Comparison of ENCODE assay signal across 15 cellular contexts in genomic region chr4:121472937-121473721, GRCh38.
DNase-seq lines count a peak whose midpoint lies in the region; ATAC-seq and TF ChIP-seq lines count a peak whose summit lies in the region.
"Had no signal": no experiment of that assay in that cellular context is flagged by ENCODE, and none has a peak within 500 bp of the region (broad histone marks: within the 10 kb centered on the region; RNA-seq: fewer than 3 reads in every experiment).

No MANE protein-coding gene starts in this region.

- H3K9me3 ChIP-seq in trophoblast cell (ENCODE audit: insufficient read depth, low read depth, low read length) (no peaks in the 10 kb centered on the region), gastrocnemius medialis (no peaks in the 10 kb centered on the region)
- H3K9me3 ChIP-seq: vagina had no signal

- H3K4me2 ChIP-seq in trophoblast cell (ENCODE audit: low read length): no peak overlapping the region

- H3K4me1 ChIP-seq in trophoblast cell (ENCODE audit: control insufficient read depth in 1 of 2, insufficient read depth in 2 of 2, low read length in 2 of 2) (no peaks in the 10 kb centered on the region), gastrocnemius medialis (no peaks in the 10 kb centered on the region)
- H3K4me1 ChIP-seq: vagina had no signal

- H2BK12ac ChIP-seq in trophoblast cell (ENCODE audit: low read length): no peak overlapping the region

- peaks cover 2% of the 10 kb centered on the region for H3K36me3 Mint-ChIP-seq in activated CD4-positive, alpha-beta memory T cell treated with anti-CD3 and anti-CD28 coated beads for 36 hours
- H3K36me3 Mint-ChIP-seq: activated naive CD8-positive, alpha-beta T cell had no signal

- H4K8ac ChIP-seq in trophoblast cell (ENCODE audit: low read depth, low read length): no peak overlapping the region

- peaks cover 2% of the 10 kb centered on the region for H3K27me3 Mint-ChIP-seq in activated CD4-positive, alpha-beta memory T cell treated with anti-CD3 and anti-CD28 coated beads for 36 hours

- H2BK5ac ChIP-seq in trophoblast cell (ENCODE audit: low read depth, low read length, poor library complexity): no peak overlapping the region

- in situ Hi-C loops in gastrocnemius medialis (cut with MboI; ENCODE audit: low sequenced_read_pairs in 4 of 4): no loop called here

- H3K79me2 ChIP-seq in trophoblast cell (ENCODE audit: control insufficient read depth, insufficient read depth, low read length, poor library complexity): no peaks in the 10 kb centered on the region

- no peak overlapping the region for H2AK5ac ChIP-seq in trophoblast cell (ENCODE audit: low read length)

- DNase-seq in trophoblast cell (no peak), gastrocnemius medialis (no peak)
- no peak for DNase-seq in activated CD4-positive, alpha-beta memory T cell treated with anti-CD3 and anti-CD28 coated beads for 36 hours
- DNase-seq: activated CD8-positive, alpha-beta memory T cell treated with anti-CD3 and anti-CD28 coated beads, Interleukin-2, amount 50 U/mL, for 4 hours; KBM-7; stimulated activated naive CD4-positive, alpha-beta T cell treated with Interleukin-2 at 50 U/mL for 16 hours; SW 1271; WERI-Rb-1 had no signal

- H4K12ac ChIP-seq in trophoblast cell (ENCODE audit: low read depth, low read length): no peak overlapping the region

- H3K14ac ChIP-seq in trophoblast cell (ENCODE audit: low read length): no peak overlapping the region

- peak; percentile 77 for ATAC-seq in GM18870 (IDR thresholded peaks at IDR 0.05; ENCODE audit: unreplicated experiment)
- peak; percentile 60 for ATAC-seq in GM21737 (IDR thresholded peaks at IDR 0.05; ENCODE audit: unreplicated experiment)
- peak; percentile 72 for ATAC-seq in HG03159 (IDR thresholded peaks at IDR 0.05; ENCODE audit: unreplicated experiment)
- no peak for ATAC-seq in gastrocnemius medialis
- ATAC-seq in esophagus mucosa: no peak

- no CpG with 5 or more reads among the region's 2 CpGs for whole genome bisulfite sequencing in trophoblast cell (ENCODE audit: extremely low coverage, insufficient coverage, insufficient read length)

- H3K27ac ChIP-seq in trophoblast cell (ENCODE audit: low read depth, low read length): no peak overlapping the region
- no peak overlapping the region for H3K27ac ChIP-seq in gastrocnemius medialis
- H3K27ac ChIP-seq: cardiac muscle cell, vagina, WERI-Rb-1 had no signal

- no peak for TF ChIP-seq CTCF in gastrocnemius medialis (IDR thresholded peaks at IDR 0.05 in 4 of 5, conservative IDR thresholded peaks at IDR 0.05 in 1 of 5)

- no peak overlapping the region for H3K4me3 Mint-ChIP-seq in activated CD4-positive, alpha-beta memory T cell treated with anti-CD3 and anti-CD28 coated beads for 36 hours
- H3K4me3 Mint-ChIP-seq: activated naive CD8-positive, alpha-beta T cell had no signal

- no peak overlapping the region for H3K4ac ChIP-seq in trophoblast cell (ENCODE audit: low read depth, low read length)

- H2BK120ac ChIP-seq in trophoblast cell (ENCODE audit: insufficient read depth, low read length, poor library complexity): no peak overlapping the region

- intact Hi-C loops in activated CD4-positive, alpha-beta memory T cell treated with anti-CD3 and anti-CD28 coated beads for 36 hours (cut with micrococcal nuclease): no loop called here
- intact Hi-C loops in gastrocnemius medialis (cut with DNase I; ENCODE audit: low total_unique reads): no loop called here

- no peak overlapping the region for H4K91ac ChIP-seq in trophoblast cell (ENCODE audit: low read depth, low read length)

- H3K27ac Mint-ChIP-seq in activated CD4-positive, alpha-beta memory T cell treated with anti-CD3 and anti-CD28 coated beads for 36 hours: no peak overlapping the region
- H3K27ac Mint-ChIP-seq: activated naive CD8-positive, alpha-beta T cell had no signal

- peak overlapping the region; percentile 66 for H3K9ac ChIP-seq in trophoblast cell (ENCODE audit: low read length)

- H3K36me3 ChIP-seq in trophoblast cell (ENCODE audit: control insufficient read depth in 1 of 2, insufficient read depth in 2 of 2, low read length in 2 of 2) (no peaks in the 10 kb centered on the region), gastrocnemius medialis (no peaks in the 10 kb centered on the region)
- H3K36me3 ChIP-seq: cardiac muscle cell, vagina, WERI-Rb-1 had no signal

- peaks cover 6% of the 10 kb centered on the region for H3K9me3 Mint-ChIP-seq in activated CD4-positive, alpha-beta memory T cell treated with anti-CD3 and anti-CD28 coated beads for 36 hours

- H3K4me3 ChIP-seq in trophoblast cell (ENCODE audit: low read depth, low read length): no peak overlapping the region
- no peak overlapping the region for H3K4me3 ChIP-seq in gastrocnemius medialis
- H3K4me3 ChIP-seq: cardiac muscle cell, vagina had no signal

- no peaks in the 10 kb centered on the region for H3K79me1 ChIP-seq in trophoblast cell (ENCODE audit: low read length)

- H3K18ac ChIP-seq in trophoblast cell (ENCODE audit: low read length): no peak overlapping the region

- no peak overlapping the region for H2AFZ ChIP-seq in trophoblast cell (ENCODE audit: insufficient read depth, low read length, poor library complexity)

- no peak overlapping the region for H3K23ac ChIP-seq in trophoblast cell (ENCODE audit: low read length)

- H3K27me3 ChIP-seq in trophoblast cell (ENCODE audit: insufficient read depth, low read length) (no peaks in the 10 kb centered on the region), gastrocnemius medialis (no peaks in the 10 kb centered on the region)
- H3K27me3 ChIP-seq: cardiac muscle cell, vagina had no signal

- no peak for TF ChIP-seq POLR2A in gastrocnemius medialis (IDR thresholded peaks at IDR 0.05)

- POLR2A ChIA-PET in activated CD4-positive, alpha-beta memory T cell treated with anti-CD3 and anti-CD28 coated beads for 36 hours (lab: Charles Lee): no interaction called here

- H3K4me1 Mint-ChIP-seq in activated CD4-positive, alpha-beta memory T cell treated with anti-CD3 and anti-CD28 coated beads for 36 hours (ENCODE audit: low read depth): peaks cover 3% of the 10 kb centered on the region

- CTCF ChIA-PET in activated CD4-positive, alpha-beta memory T cell treated with anti-CD3 and anti-CD28 coated beads for 36 hours (lab: Charles Lee): interaction anchor here (0.9 kb wide), 1 partner anchor 11 kb away, joined by 3 read pairs; no protein-coding TSS in a partner anchor

Comparison
In these comparisons a context has a peak if more than half of its experiments do, and no peak if none do; other contexts are left out.
1. ATAC-seq: peak in GM18870 (single experiment), GM21737 (single experiment) and HG03159 (single experiment); none in gastrocnemius medialis (0 of 2) and esophagus mucosa (single experiment).